ENCODE assay signal across 9 cellular contexts in genomic region chr9:97510797-97511761, GRCh38. TPM values are rescaled to one million over a fixed set of nuclear protein-coding genes. Genes with fewer than 3 reads are reported as not detected.
DNase-seq lines count a peak whose midpoint lies in the region; ATAC-seq, FAIRE-seq and TF ChIP-seq lines count a peak whose summit lies in the region.
"Had no signal": no experiment of that assay in that cellular context is flagged by ENCODE, and none has a peak within 500 bp of the region (broad histone marks: within the 10 kb centered on the region; RNA-seq: fewer than 3 reads in every experiment).

No MANE protein-coding gene starts in this region.

- no peak for TF ChIP-seq EP300 in A549 (IDR thresholded peaks at IDR 0.05)

- 60% methylated on average over 11 of the region's 11 CpGs for WGBS in A549 (ENCODE audit: missing lambda C conversion rate)

- no peak overlapping the region for H3K27ac ChIP-seq in A549

- CTCF ChIA-PET in A549 (lab: Yijun Ruan, JAX), result interaction anchor here (0.7 to 3.1 kb wide), 6 partner anchors 10 to 147 kb away, joined by 3 to 13 read pairs (median 6); partner anchors contain the start of gene TMOD1

- no peaks in the 10 kb centered on the region for H3K27me3 ChIP-seq in endocrine pancreas (ENCODE audit: control insufficient read depth, insufficient read depth, low read length)

- peak in 1 of 2 experiments; percentile 51 for DNase-seq in A549 (ENCODE audit: low read depth in 1 of 2, low spot score in 1 of 2)
- DNase-seq in stromal cell of bone marrow (ENCODE audit: low read depth), result peak; percentile 63
- DNase-seq in COR-L47 (lab: John Stamatoyannopoulos, UW), result no peak
- no peak for DNase-seq in NCI-H82 treated with DMSO at 0.1 percent for 48 hours (lab: John Stamatoyannopoulos, UW; ENCODE audit: unreplicated experiment)

- FAIRE-seq in A549 (lab: Jason Lieb, UNC), result no peak
- FAIRE-seq: GM18507 had no signal

- no peak for TF ChIP-seq RAD21 in A549 (conservative IDR thresholded peaks at IDR 0.05 in 1 of 2, IDR thresholded peaks at IDR 0.05 in 1 of 2)

- H3K9ac ChIP-seq in endocrine pancreas (ENCODE audit: control insufficient read depth, insufficient read depth, low read length), result peak overlapping the region; percentile 49

- no peak for TF ChIP-seq POLR2A in A549 (IDR thresholded peaks at IDR 0.05; ENCODE audit: low read length)

- H3K4me3 ChIP-seq in A549 (no peak overlapping the region), endocrine pancreas (ENCODE audit: control insufficient read depth, insufficient read depth, low read length) (no peak overlapping the region)

- POLR2A ChIA-PET in A549 (lab: Yijun Ruan, JAX), result interaction anchor here (0.7 kb wide), 1 partner anchor 122 kb away, joined by 3 read pairs; the partner anchor contains the start of genes NCBP1 and TSTD2

- H3K36me3 ChIP-seq in endocrine pancreas (ENCODE audit: control insufficient read depth, insufficient read depth, low read length), result peaks cover 3% of the 10 kb centered on the region

- ATAC-seq in A549 (peak; percentile 33 to 70; a peak in 3 of 6 replicates), GM18867 (IDR thresholded peaks at IDR 0.05; ENCODE audit: unreplicated experiment) (peak; percentile 67), HG03280 (IDR thresholded peaks at IDR 0.05; ENCODE audit: unreplicated experiment) (peak; percentile 72), HG02970 (IDR thresholded peaks at IDR 0.05; ENCODE audit: low FRiP score, unreplicated experiment) (no peak)

- no peak for TF ChIP-seq CTCF in A549 (IDR thresholded peaks at IDR 0.05)

- no peaks in the 10 kb centered on the region for H3K9me3 ChIP-seq in A549
- H3K9me3 ChIP-seq in endocrine pancreas (ENCODE audit: control insufficient read depth, low read length), result no peaks in the 10 kb centered on the region

- H3K4me2 ChIP-seq in A549, result peak overlapping the region; percentile 27; the same call in 1 of the 3 replicates

- H3K4me1 ChIP-seq in A549, result peaks cover 11% of the 10 kb centered on the region; the same call in 2 of the 3 replicates
- peaks cover 21% of the 10 kb centered on the region for H3K4me1 ChIP-seq in endocrine pancreas (ENCODE audit: control insufficient read depth, insufficient read depth, low read length)

TF ChIP-seq in A549, 52 proteins besides CTCF, POLR2A, EP300 and RAD21:
- no peak for TF ChIP-seq ATOH8 (CRISPR knock-in tag; IDR thresholded peaks at IDR 0.05; ENCODE audit: low read depth)
- TF ChIP-seq NFE2L2 (conservative IDR thresholded peaks at IDR 0.05; ENCODE audit: low read length), result no peak
- no peak for TF ChIP-seq RFX5 (IDR thresholded peaks at IDR 0.05)
- TF ChIP-seq MAFK (IDR thresholded peaks at IDR 0.05; ENCODE audit: partially characterized antibody), result no peak
- TF ChIP-seq, protein P1, sequence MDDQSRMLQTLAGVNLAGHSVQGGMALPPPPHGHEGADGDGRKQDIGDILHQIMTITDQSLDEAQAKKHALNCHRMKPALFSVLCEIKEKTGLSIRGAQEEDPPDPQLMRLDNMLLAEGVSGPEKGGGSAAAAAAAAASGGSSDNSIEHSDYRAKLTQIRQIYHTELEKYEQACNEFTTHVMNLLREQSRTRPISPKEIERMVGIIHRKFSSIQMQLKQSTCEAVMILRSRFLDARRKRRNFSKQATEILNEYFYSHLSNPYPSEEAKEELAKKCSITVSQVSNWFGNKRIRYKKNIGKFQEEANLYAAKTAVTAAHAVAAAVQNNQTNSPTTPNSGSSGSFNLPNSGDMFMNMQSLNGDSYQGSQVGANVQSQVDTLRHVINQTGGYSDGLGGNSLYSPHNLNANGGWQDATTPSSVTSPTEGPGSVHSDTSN (IDR thresholded peaks at IDR 0.05), result no peak
- TF ChIP-seq HOXA7 (CRISPR knock-in tag; IDR thresholded peaks at IDR 0.05), result no peak
- TF ChIP-seq TFCP2L1 (CRISPR knock-in tag; IDR thresholded peaks at IDR 0.05), result no peak
- TF ChIP-seq, protein P2, sequence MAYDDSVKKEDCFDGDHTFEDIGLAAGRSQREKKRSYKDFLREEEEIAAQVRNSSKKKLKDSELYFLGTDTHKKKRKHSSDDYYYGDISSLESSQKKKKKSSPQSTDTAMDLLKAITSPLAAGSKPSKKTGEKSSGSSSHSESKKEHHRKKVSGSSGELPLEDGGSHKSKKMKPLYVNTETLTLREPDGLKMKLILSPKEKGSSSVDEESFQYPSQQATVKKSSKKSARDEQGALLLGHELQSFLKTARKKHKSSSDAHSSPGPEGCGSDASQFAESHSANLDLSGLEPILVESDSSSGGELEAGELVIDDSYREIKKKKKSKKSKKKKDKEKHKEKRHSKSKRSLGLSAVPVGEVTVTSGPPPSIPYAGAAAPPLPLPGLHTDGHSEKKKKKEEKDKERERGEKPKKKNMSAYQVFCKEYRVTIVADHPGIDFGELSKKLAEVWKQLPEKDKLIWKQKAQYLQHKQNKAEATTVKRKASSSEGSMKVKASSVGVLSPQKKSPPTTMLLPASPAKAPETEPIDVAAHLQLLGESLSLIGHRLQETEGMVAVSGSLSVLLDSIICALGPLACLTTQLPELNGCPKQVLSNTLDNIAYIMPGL (CRISPR knock-in tag; IDR thresholded peaks at IDR 0.05; ENCODE audit: borderline replicate concordance), result no peak
- TF ChIP-seq TP53 (CRISPR knock-in tag; IDR thresholded peaks at IDR 0.05), result no peak
- no peak for TF ChIP-seq NPAS2 (CRISPR knock-in tag; IDR thresholded peaks at IDR 0.05; ENCODE audit: borderline replicate concordance)
- TF ChIP-seq FOSL2 (IDR thresholded peaks at IDR 0.05), result no peak
- no peak for TF ChIP-seq FOSL2 (CRISPR knock-in tag; IDR thresholded peaks at IDR 0.05)
- no peak for TF ChIP-seq EHF (CRISPR knock-in tag; IDR thresholded peaks at IDR 0.05)
TF ChIP-seq in A549: peak in this region for 0.

RNA-seq across cellular contexts. Expression of gene TMOD1, which starts 9.6 kb away (rescaled TPM):
- polyA plus RNA-seq in A549 (2011; rRNA removed), result 0.28 and 0.48 TPM in 2 replicates
- 0.21 and 0.25 TPM in 2 replicates for polyA plus RNA-seq in A549 (2012; cell fraction: cytosol; rRNA removed)
- polyA plus RNA-seq in A549 (2012; cell fraction: nucleus; rRNA removed), result 0.17 TPM in 2 replicates
- polyA plus RNA-seq in A549 (2017; fragmentation: RNase III; extraction: RNeasy Plus Mini Kit Qiagen cat#74134 plus additional on column Dnase treatment), result 0.62 to 0.98 TPM (median 0.80 TPM) in 3 replicates
- polyA minus RNA-seq in A549 (2011; rRNA and poly(A)+ RNA removed), result 0.19 and 0.21 TPM in 2 replicates
